Comparison of ENCODE assay signal across 8 cellular contexts in genomic region chr11:72584293-72584921, GRCh38.
DNase-seq lines count a peak whose midpoint lies in the region; ATAC-seq, FAIRE-seq and TF ChIP-seq lines count a peak whose summit lies in the region.

No MANE protein-coding gene starts in this region.

- H3K27ac ChIP-seq in mesodermal cell (ENCODE audit: low read depth, low read length, severe bottlenecking) = no peak overlapping the region

- 12 to 14% methylated on average over 33 to 48 of the region's 59 CpGs for WGBS in mesodermal cell (ENCODE audit: insufficient coverage in 2 of 2), 2 experiments

- CTCF ChIA-PET in activated B cell treated with CpG ODN at 0.5 μM for 24 hours (lab: Charles Lee) = interaction anchor here (1.3 to 6.9 kb wide), 2 partner anchors 14 to 99 kb away, joined by 6 to 54 read pairs; no protein-coding TSS in a partner anchor

- no peak for FAIRE-seq in urothelium cell line (lab: Jason Lieb, UNC)

- DNase-seq in activated B cell treated with CpG ODN at 0.5 μM for 24 hours (peak; percentile 55), urothelium cell line (ENCODE audit: low spot score) (no peak), amniotic stem cell (lab: John Stamatoyannopoulos, UW) (no peak)
- DNase-seq in central memory CD4-positive, alpha-beta T cell = peak; percentile 55
- DNase-seq in stimulated activated naive B cell treated with anti-CD40 and anti-IgM and Interleukin-4, amounts not matched to agents 10 μg/mL and 1 μg/mL and 100 μg/mL, for 72 hours = peak; percentile 41

- H3K27me3 Mint-ChIP-seq in activated B cell treated with CpG ODN at 0.5 μM for 24 hours = peaks cover 12% of the 10 kb centered on the region
- H3K27me3 Mint-ChIP-seq in stimulated activated naive B cell treated with anti-CD40 and anti-IgM and Interleukin-4, amounts not matched to agents 10 μg/mL and 1 μg/mL and 100 μg/mL, for 72 hours = peaks cover 24 to 36% of the 10 kb centered on the region in 2 donors

- TF ChIP-seq CTCF in activated B cell treated with CpG ODN at 0.5 μM for 24 hours (IDR thresholded peaks at IDR 0.05) = no peak

- ATAC-seq in activated B cell treated with CpG ODN at 0.5 μM for 24 hours (ENCODE audit: low read depth) (peak; percentile 64), GM18867 (IDR thresholded peaks at IDR 0.05; ENCODE audit: unreplicated experiment) (no peak), HG03159 (IDR thresholded peaks at IDR 0.05; ENCODE audit: unreplicated experiment) (no peak)
- peak; percentile 56 to 58 for ATAC-seq in stimulated activated naive B cell treated with anti-CD40 and anti-IgM and Interleukin-4, amounts not matched to agents 10 μg/mL and 1 μg/mL and 100 μg/mL, for 72 hours (replicated peaks)

- H3K4me3 Mint-ChIP-seq in activated B cell treated with CpG ODN at 0.5 μM for 24 hours = peak overlapping the region; percentile 87
- H3K4me3 Mint-ChIP-seq in stimulated activated naive B cell treated with anti-CD40 and anti-IgM and Interleukin-4, amounts not matched to agents 10 μg/mL and 1 μg/mL and 100 μg/mL, for 72 hours = peak overlapping the region; percentile 80

- H3K27ac Mint-ChIP-seq in activated B cell treated with CpG ODN at 0.5 μM for 24 hours = peak overlapping the region; percentile 70
- peak overlapping the region; percentile 90 for H3K27ac Mint-ChIP-seq in stimulated activated naive B cell treated with anti-CD40 and anti-IgM and Interleukin-4, amounts not matched to agents 10 μg/mL and 1 μg/mL and 100 μg/mL, for 72 hours

- H3K4me3 ChIP-seq in mesodermal cell (ENCODE audit: extremely low read depth, insufficient read depth, low read length, poor library complexity, severe bottlenecking) = peak overlapping the region; percentile 11

- no peaks in the 10 kb centered on the region for H3K9me3 ChIP-seq in mesodermal cell (ENCODE audit: control insufficient read depth, low read length)

- peaks cover 4% of the 10 kb centered on the region for H3K4me1 ChIP-seq in mesodermal cell (ENCODE audit: control insufficient read depth, insufficient read depth, low read length, poor library complexity, severe bottlenecking)

- no peaks in the 10 kb centered on the region for H3K36me3 Mint-ChIP-seq in activated B cell treated with CpG ODN at 0.5 μM for 24 hours (ENCODE audit: low read depth)
- peaks cover 0 to 3% of the 10 kb centered on the region in 2 donors for H3K36me3 Mint-ChIP-seq in stimulated activated naive B cell treated with anti-CD40 and anti-IgM and Interleukin-4, amounts not matched to agents 10 μg/mL and 1 μg/mL and 100 μg/mL, for 72 hours

- POLR2A ChIA-PET in activated B cell treated with CpG ODN at 0.5 μM for 24 hours (lab: Charles Lee) = no interaction called here

- H3K4me1 Mint-ChIP-seq in activated B cell treated with CpG ODN at 0.5 μM for 24 hours = peaks cover 25% of the 10 kb centered on the region
- peaks cover 20 to 27% of the 10 kb centered on the region in 2 donors for H3K4me1 Mint-ChIP-seq in stimulated activated naive B cell treated with anti-CD40 and anti-IgM and Interleukin-4, amounts not matched to agents 10 μg/mL and 1 μg/mL and 100 μg/mL, for 72 hours

- intact Hi-C loops in activated B cell treated with CpG ODN at 0.5 μM for 24 hours (cut with micrococcal nuclease) = loop anchor here (10.0 kb wide), 1 partner anchor 230 kb away; the partner anchor contains the start of gene ATG16L2

- H3K36me3 ChIP-seq in mesodermal cell (ENCODE audit: control insufficient read depth, insufficient read depth, low read length) = no peaks in the 10 kb centered on the region

- no peaks in the 10 kb centered on the region for H3K9me3 Mint-ChIP-seq in activated B cell treated with CpG ODN at 0.5 μM for 24 hours
- peaks cover 0 to 1% of the 10 kb centered on the region in 2 donors for H3K9me3 Mint-ChIP-seq in stimulated activated naive B cell treated with anti-CD40 and anti-IgM and Interleukin-4, amounts not matched to agents 10 μg/mL and 1 μg/mL and 100 μg/mL, for 72 hours

Comparison
In these comparisons a context has a peak if more than half of its experiments do, and no peak if none do; other contexts are left out.
1. ATAC-seq: peak in activated B cell treated with CpG ODN at 0.5 μM for 24 hours (single experiment) and stimulated activated naive B cell treated with anti-CD40 and anti-IgM and Interleukin-4, amounts not matched to agents 10 μg/mL and 1 μg/mL and 100 μg/mL, for 72 hours (2 of 2); none in GM18867 (single experiment) and HG03159 (single experiment).
2. DNase-seq: peak in activated B cell treated with CpG ODN at 0.5 μM for 24 hours (single experiment), central memory CD4-positive, alpha-beta T cell (single experiment) and stimulated activated naive B cell treated with anti-CD40 and anti-IgM and Interleukin-4, amounts not matched to agents 10 μg/mL and 1 μg/mL and 100 μg/mL, for 72 hours (single experiment); none in urothelium cell line (single experiment) and amniotic stem cell (single experiment).